13 cellular contexts compared by ENCODE assay signal in the genomic region with DNA sequence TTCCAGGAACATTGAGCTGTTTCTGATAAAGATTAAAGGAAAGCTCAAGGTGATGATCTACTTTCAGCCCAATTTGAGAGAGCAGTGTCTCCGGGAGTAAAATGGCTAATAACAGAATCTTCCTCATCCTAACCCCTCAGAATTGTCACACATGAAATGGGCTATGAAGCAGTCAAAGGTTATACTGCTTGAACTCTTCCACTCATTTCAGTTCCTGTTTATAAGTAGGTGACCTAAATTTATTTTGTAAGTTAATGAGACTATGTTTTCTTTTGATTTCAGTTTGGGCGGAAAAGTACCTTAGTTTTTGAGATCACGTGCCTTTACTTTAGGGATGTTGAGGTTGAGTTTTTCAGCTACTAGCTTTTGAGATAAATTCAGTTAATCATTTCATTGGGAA. TPM values are rescaled to one million over a fixed set of nuclear protein-coding genes. Genes with fewer than 3 reads are reported as not detected.
DNase-seq lines count a peak whose midpoint lies in the region; ATAC-seq and TF ChIP-seq lines count a peak whose summit lies in the region.
"Had no signal": no experiment of that assay in that cellular context is flagged by ENCODE, and none has a peak within 500 bp of the region (broad histone marks: within the 10 kb centered on the region; RNA-seq: fewer than 3 reads in every experiment).

No MANE protein-coding gene starts in this region.

- peaks cover 0 to 13% of the 10 kb centered on the region in 2 donors for H3K36me3 Mint-ChIP-seq in activated T-cell treated with anti-CD3 and anti-CD28 coated beads, Interleukin-2, amount 50 U/mL, for 72 hours (ENCODE audit: insufficient read depth in 2 of 2)
- peaks cover 12% of the 10 kb centered on the region for H3K36me3 Mint-ChIP-seq in central memory CD8-positive, alpha-beta T cell (ENCODE audit: insufficient read depth)

- peak overlapping the region; percentile 81 to 86 for H3K4me3 Mint-ChIP-seq in activated T-cell treated with anti-CD3 and anti-CD28 coated beads, Interleukin-2, amount 50 U/mL, for 72 hours
- H3K4me3 Mint-ChIP-seq in central memory CD8-positive, alpha-beta T cell, result no peak overlapping the region
- H3K4me3 Mint-ChIP-seq: mesothelial cell of epicardium had no signal

- peak overlapping the region; percentile 98 for H3K27ac Mint-ChIP-seq in activated T-cell treated with anti-CD3 and anti-CD28 coated beads, Interleukin-2, amount 50 U/mL, for 72 hours
- peak overlapping the region; percentile 46 for H3K27ac Mint-ChIP-seq in central memory CD8-positive, alpha-beta T cell (ENCODE audit: low read depth)
- H3K27ac Mint-ChIP-seq: mesothelial cell of epicardium, progenitor cell of endocrine pancreas had no signal

- no peak for TF ChIP-seq CTCF in psoas muscle (IDR thresholded peaks at IDR 0.05)

- peaks cover 78% of the 10 kb centered on the region for H3K4me1 Mint-ChIP-seq in activated T-cell treated with anti-CD3 and anti-CD28 coated beads, Interleukin-2, amount 50 U/mL, for 72 hours (ENCODE audit: low read depth)
- H3K4me1 Mint-ChIP-seq in central memory CD8-positive, alpha-beta T cell, result peaks cover 53% of the 10 kb centered on the region

- H3K4me3 ChIP-seq in SJSA1 (no peak overlapping the region), psoas muscle (no peak overlapping the region)
- H3K4me3 ChIP-seq: Peyer's patch had no signal

- H3K9me3 ChIP-seq in SJSA1 (replicated peaks), result no peaks in the 10 kb centered on the region
- H3K9me3 ChIP-seq in psoas muscle, result no peaks in the 10 kb centered on the region
- H3K9me3 ChIP-seq: Peyer's patch had no signal

- no peaks in the 10 kb centered on the region for H3K9me3 Mint-ChIP-seq in activated T-cell treated with anti-CD3 and anti-CD28 coated beads, Interleukin-2, amount 50 U/mL, for 72 hours
- no peaks in the 10 kb centered on the region for H3K9me3 Mint-ChIP-seq in central memory CD8-positive, alpha-beta T cell

- no peaks in the 10 kb centered on the region for H3K27me3 Mint-ChIP-seq in activated T-cell treated with anti-CD3 and anti-CD28 coated beads, Interleukin-2, amount 50 U/mL, for 72 hours (ENCODE audit: low read depth)
- no peaks in the 10 kb centered on the region for H3K27me3 Mint-ChIP-seq in central memory CD8-positive, alpha-beta T cell
- H3K27me3 Mint-ChIP-seq: progenitor cell of endocrine pancreas had no signal

- intact Hi-C loops in psoas muscle (cut with DNase I), result no loop called here

- H3K27me3 ChIP-seq in SJSA1 (replicated peaks) (no peaks in the 10 kb centered on the region), psoas muscle (ENCODE audit: insufficient read depth in 3 of 3, low read length in 2 of 3) (no peaks in the 10 kb centered on the region)
- H3K27me3 ChIP-seq: Peyer's patch had no signal

- H3K36me3 ChIP-seq in SJSA1, result peaks cover 32% of the 10 kb centered on the region
- no peaks in the 10 kb centered on the region for H3K36me3 ChIP-seq in psoas muscle (ENCODE audit: insufficient read depth in 1 of 2, low read depth in 1 of 2)
- H3K36me3 ChIP-seq: Peyer's patch had no signal

- peak overlapping the region; percentile 79; the same call in 1 of the 2 replicates for H3K27ac ChIP-seq in SJSA1
- peak overlapping the region; percentile 73 for H3K27ac ChIP-seq in psoas muscle

- H3K4me1 ChIP-seq in SJSA1 (replicated peaks) (peaks cover 30% of the 10 kb centered on the region), psoas muscle (peaks cover 73% of the 10 kb centered on the region)

- DNase-seq in activated T-cell treated with anti-CD3 and anti-CD28 coated beads, Interleukin-2, amount 50 U/mL, for 72 hours, result no peak
- DNase-seq in activated T-cell treated with anti-CD3 and anti-CD28 coated beads, Interleukin-2, amount 50 U/mL, for 1 hour, result no peak
- DNase-seq in SJSA1 (ENCODE audit: low read depth in 1 of 2, low spot score in 2 of 2), result no peak
- DNase-seq in central memory CD8-positive, alpha-beta T cell (ENCODE audit: low spot score in 2 of 2), result no peak
- no peak for DNase-seq in psoas muscle
- DNase-seq in DMS114 treated with DMSO at 0.1 percent for 48 hours (lab: John Stamatoyannopoulos, UW; ENCODE audit: unreplicated experiment), result no peak
- no peak for DNase-seq in ureter (ENCODE audit: low spot score)
- no peak for DNase-seq in NCI-H146 (lab: John Stamatoyannopoulos, UW)
- DNase-seq: NCI-H187, NCI-H526, Peyer's patch had no signal

- no peak for ATAC-seq in activated T-cell treated with anti-CD3 and anti-CD28 coated beads, Interleukin-2, amount 50 U/mL, for 72 hours (replicated peaks in 1 of 2)
- no peak for ATAC-seq in central memory CD8-positive, alpha-beta T cell (replicated peaks; ENCODE audit: extremely low read depth, poor library complexity, severe bottlenecking)
- ATAC-seq in psoas muscle, result no peak

- WGBS in psoas muscle, 3 donors, result 67 to 75% (median 69%) methylated on average over 3 of the region's 3 CpGs

RNA-seq across cellular contexts. Expression of a gene that starts 47.2 kb away (rescaled TPM):
- 10 to 100 TPM; 62.0 to 64.2 TPM for total RNA-seq in activated T-cell treated with anti-CD3 and anti-CD28 coated beads, Interleukin-2, amount 50 U/mL, for 72 hours
- 176 and 194 TPM in 2 replicates for total RNA-seq in SJSA1 (2014; rRNA removed; shearing (Covaris generic))
- total RNA-seq in psoas muscle, result 100 to 1,000 TPM; 275 to 421 (median 308) TPM
- polyA plus RNA-seq in psoas muscle, result 100 to 1,000 TPM in 1 of 3 donors, 10 to 100 TPM in 2; 62.0 to 266 (median 82.1) TPM
- 96.7 TPM for total RNA-seq in ureter
